ENCODE assay signal across 27 cellular contexts in the genomic region with DNA sequence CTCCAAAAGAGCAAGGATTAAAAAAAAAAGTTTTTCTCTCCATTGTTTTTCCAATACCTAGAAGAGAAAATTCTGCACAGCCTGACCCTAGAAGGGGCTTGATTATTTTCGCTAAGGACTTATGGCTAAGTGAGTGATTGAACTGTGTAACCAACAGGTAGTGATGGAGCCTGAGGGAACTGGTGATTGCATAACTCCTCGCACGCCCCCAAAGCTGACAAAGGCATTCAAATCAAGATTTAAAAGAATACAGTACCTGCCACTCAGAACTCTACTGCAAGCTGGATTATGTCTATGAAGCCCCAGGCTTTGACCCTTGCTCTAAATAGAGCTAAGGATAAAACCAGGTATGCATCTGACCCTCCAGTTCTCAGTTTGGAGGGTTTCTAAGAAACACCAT. TPM values are rescaled to one million over a fixed set of nuclear protein-coding genes. Genes with fewer than 3 reads are reported as not detected.
DNase-seq lines count a peak whose midpoint lies in the region; ATAC-seq, FAIRE-seq and TF ChIP-seq lines count a peak whose summit lies in the region.
"Had no signal": no experiment of that assay in that cellular context is flagged by ENCODE, and none has a peak within 500 bp of the region (broad histone marks: within the 10 kb centered on the region; RNA-seq: fewer than 3 reads in every experiment).

No MANE protein-coding gene starts in this region.

- no peak for ATAC-seq in right lobe of liver
- ATAC-seq: A549 had no signal

- TF ChIP-seq POLR2A in breast epithelium (IDR thresholded peaks at IDR 0.05) (no peak), right lobe of liver (IDR thresholded peaks at IDR 0.05) (no peak)

- H3K9me3 Mint-ChIP-seq in MCF 10A (ENCODE audit: unreplicated experiment) (no peaks in the 10 kb centered on the region), type B pancreatic cell (no peaks in the 10 kb centered on the region), nephron progenitor cell (no peaks in the 10 kb centered on the region)
- H3K9me3 Mint-ChIP-seq: CD4-positive, alpha-beta T cell; CD8-positive, alpha-beta memory T cell; HFFc6 had no signal

- H3K9me2 ChIP-seq in hepatocyte (replicated peaks; ENCODE audit: insufficient read depth) = no peaks in the 10 kb centered on the region

- H3K27me3 ChIP-seq in breast epithelium = no peaks in the 10 kb centered on the region
- H3K27me3 ChIP-seq in bronchial epithelial cell (ENCODE audit: control insufficient read depth, insufficient read depth, low read length) = no peaks in the 10 kb centered on the region
- no peaks in the 10 kb centered on the region for H3K27me3 ChIP-seq in hepatocyte
- no peaks in the 10 kb centered on the region for H3K27me3 ChIP-seq in right lobe of liver
- H3K27me3 ChIP-seq: BE2C; BLaER1 treated with 17β-estradiol and CSF1 and Interleukin-3, amounts not matched to agents 10 nM and 100 nM had no signal

- peaks cover 32% of the 10 kb centered on the region for H3K4me1 Mint-ChIP-seq in MCF 10A (ENCODE audit: insufficient read depth, unreplicated experiment)
- peaks cover 4% of the 10 kb centered on the region for H3K4me1 Mint-ChIP-seq in type B pancreatic cell (ENCODE audit: unreplicated experiment)
- no peaks in the 10 kb centered on the region for H3K4me1 Mint-ChIP-seq in nephron progenitor cell

- POLR2A ChIA-PET in MCF 10A (lab: Yijun Ruan, JAX) = interaction anchor here (0.7 kb wide), 1 partner anchor 12 kb away, joined by 3 read pairs; no protein-coding TSS in a partner anchor

- no peaks in the 10 kb centered on the region for H3K36me3 ChIP-seq in breast epithelium
- no peaks in the 10 kb centered on the region for H3K36me3 ChIP-seq in bronchial epithelial cell (ENCODE audit: control insufficient read depth, insufficient read depth, low read length)
- no peaks in the 10 kb centered on the region for H3K36me3 ChIP-seq in hepatocyte (replicated peaks; ENCODE audit: insufficient read depth, low read depth)
- H3K36me3 ChIP-seq in right lobe of liver = no peaks in the 10 kb centered on the region
- H3K36me3 ChIP-seq: BE2C; BLaER1 treated with 17β-estradiol and CSF1 and Interleukin-3, amounts not matched to agents 10 nM and 100 nM had no signal

- H3K4me1 ChIP-seq in breast epithelium = no peaks in the 10 kb centered on the region
- H3K4me1 ChIP-seq in hepatocyte (ENCODE audit: insufficient read depth) = no peaks in the 10 kb centered on the region
- no peaks in the 10 kb centered on the region for H3K4me1 ChIP-seq in right lobe of liver
- H3K4me1 ChIP-seq: A549, BE2C, HAP-1 had no signal

- DNase-seq in MCF 10A (ENCODE audit: unreplicated experiment) = peak; percentile 3
- no peak for DNase-seq in breast epithelium (ENCODE audit: low spot score in 2 of 2)
- peak; percentile 17 for DNase-seq in bronchial epithelial cell (ENCODE audit: low read depth)
- no peak for DNase-seq in hepatocyte (ENCODE audit: low spot score)
- no peak for DNase-seq in type B pancreatic cell (ENCODE audit: extremely low spot score, unreplicated experiment)
- no peak for DNase-seq in right lobe of liver
- DNase-seq in COLO829 (ENCODE audit: low spot score) = no peak
- no peak for DNase-seq in nephron progenitor cell
- DNase-seq: 8988T; ACHN; AML-193; BE2C; Calu3; CD4-positive, alpha-beta T cell; CD8-positive, alpha-beta memory T cell; COR-L47; DMS53; DMS79 treated with DMSO at 0.1 percent for 48 hours; GOT3; HFFc6 had no signal

- H3K27ac ChIP-seq in breast epithelium (no peak overlapping the region), hepatocyte (peak overlapping the region; percentile 52), right lobe of liver (no peak overlapping the region)
- H3K27ac ChIP-seq: A549 had no signal

- WGBS in hepatocyte (ENCODE audit: low lambda C conversion rate, missing lambda C conversion rate) = 71% methylated on average over 3 of the region's 3 CpGs
- 89% methylated on average over 3 of the region's 3 CpGs for WGBS in right lobe of liver (ENCODE audit: insufficient coverage, low coverage, low lambda C conversion rate, missing lambda C conversion rate)

- H3K4me3 ChIP-seq in breast epithelium (no peak overlapping the region), bronchial epithelial cell (ENCODE audit: low read depth, low read length) (no peak overlapping the region), hepatocyte (no peak overlapping the region), right lobe of liver (no peak overlapping the region)
- H3K4me3 ChIP-seq: A549; BLaER1 treated with 17β-estradiol and CSF1 and Interleukin-3, amounts not matched to agents 10 nM and 100 nM; HAP-1 had no signal

- H3K36me3 Mint-ChIP-seq in MCF 10A (ENCODE audit: insufficient read depth, unreplicated experiment) (no peaks in the 10 kb centered on the region), type B pancreatic cell (no peaks in the 10 kb centered on the region), nephron progenitor cell (ENCODE audit: low read depth) (peaks cover 27% of the 10 kb centered on the region)

- no peaks in the 10 kb centered on the region for H4K20me1 ChIP-seq in hepatocyte (ENCODE audit: insufficient read depth, poor library complexity, severe bottlenecking)
- H4K20me1 ChIP-seq: BLaER1 treated with 17β-estradiol and CSF1 and Interleukin-3, amounts not matched to agents 10 nM and 100 nM had no signal

- BruUV-seq in MCF 10A (replicated peaks; lab: Mats Ljungman, UMichigan) = no TSS peak

- H3K79me2 ChIP-seq in hepatocyte = no peaks in the 10 kb centered on the region

- H3K4me2 ChIP-seq in hepatocyte = no peak overlapping the region
- H3K4me2 ChIP-seq: A549 had no signal

- intact Hi-C loops in MCF 10A (cut with micrococcal nuclease) (no loop called here), breast epithelium (cut with DNase I; ENCODE audit: low total_unique reads) (loop anchor here (2.0 kb wide), 1 partner anchor 71 kb away; no protein-coding TSS in a partner anchor), right lobe of liver (cut with DNase I) (no loop called here)

- H3K27ac Mint-ChIP-seq in MCF 10A (ENCODE audit: low read depth, unreplicated experiment) (no peak overlapping the region), type B pancreatic cell (peak overlapping the region; percentile 75), nephron progenitor cell (no peak overlapping the region)
- H3K27ac Mint-ChIP-seq: CD4-positive, alpha-beta T cell; HFFc6 had no signal

- CTCF ChIA-PET in MCF 10A (lab: Yijun Ruan, JAX) = interaction anchor here (0.7 to 1.9 kb wide), 4 partner anchors 11 to 367 kb away, joined by 3 to 5 read pairs (median 4); no protein-coding TSS in a partner anchor

- FAIRE-seq in bronchial epithelial cell (lab: Jason Lieb, UNC) = no peak
- FAIRE-seq: A549, G401.6, GM12892, H54 had no signal

- no peak overlapping the region for H2AFZ ChIP-seq in hepatocyte

- H3K27me3 Mint-ChIP-seq in MCF 10A (ENCODE audit: insufficient read depth, unreplicated experiment) (no peaks in the 10 kb centered on the region), type B pancreatic cell (no peaks in the 10 kb centered on the region), nephron progenitor cell (ENCODE audit: low read depth, poor library complexity) (no peaks in the 10 kb centered on the region)
- H3K27me3 Mint-ChIP-seq: CD4-positive, alpha-beta T cell had no signal

- TF ChIP-seq CTCF in MCF 10A (IDR thresholded peaks at IDR 0.05; ENCODE audit: unreplicated experiment) (no peak), breast epithelium (IDR thresholded peaks at IDR 0.05) (no peak), bronchial epithelial cell (IDR thresholded peaks at IDR 0.05; ENCODE audit: insufficient read depth, low read length, severe bottlenecking) (no peak), hepatocyte (IDR thresholded peaks at IDR 0.05; ENCODE audit: poor library complexity) (no peak), type B pancreatic cell (conservative IDR thresholded peaks at IDR 0.05) (no peak), right lobe of liver (IDR thresholded peaks at IDR 0.05) (no peak), nephron progenitor cell (IDR thresholded peaks at IDR 0.05) (no peak)

- H3K9me3 ChIP-seq in breast epithelium (no peaks in the 10 kb centered on the region), hepatocyte (ENCODE audit: low read depth) (no peaks in the 10 kb centered on the region), right lobe of liver (no peaks in the 10 kb centered on the region)
- H3K9me3 ChIP-seq: A549, BE2C, HAP-1 had no signal

- H3K4me3 Mint-ChIP-seq in MCF 10A (ENCODE audit: unreplicated experiment) (no peak overlapping the region), type B pancreatic cell (no peak overlapping the region), nephron progenitor cell (no peak overlapping the region)
- H3K4me3 Mint-ChIP-seq: CD14-positive monocyte; CD4-positive, alpha-beta T cell; CD8-positive, alpha-beta memory T cell; HFFc6 had no signal

RNA-seq across cellular contexts. Expression of a gene that starts 34.8 kb away (rescaled TPM):
- total RNA-seq in MCF 10A (2022) = 8.0 and 10.6 TPM in 2 replicates
- total RNA-seq in breast epithelium = 10 to 100 TPM; 16.2 to 50.3 (median 29.2) TPM
- total RNA-seq in bronchial epithelial cell = 20.0 and 35.1 TPM in 2 replicates
- 13.8 and 20.6 TPM in 2 replicates for total RNA-seq in hepatocyte
- polyA plus RNA-seq in hepatocyte = 18.0 and 25.5 TPM in 2 replicates
- 12.6 and 18.8 TPM in 2 replicates for total RNA-seq in type B pancreatic cell (ENCODE audit: low replicate concordance)
- total RNA-seq in right lobe of liver = 10 to 100 TPM; 45.5 to 84.2 (median 58.7) TPM

Comparison
In these comparisons a context has a peak if more than half of its experiments do, and no peak if none do; other contexts are left out.
1. DNase-seq: peak in MCF 10A (single experiment) and bronchial epithelial cell (single experiment); none in breast epithelium (0 of 2), hepatocyte (single experiment), type B pancreatic cell (single experiment), right lobe of liver (0 of 3), COLO829 (single experiment) and nephron progenitor cell (single experiment).